Comparison of ENCODE assay signal across 10 cellular contexts in genomic region chr20:48025061-48025515, GRCh38.
DNase-seq lines count a peak whose midpoint lies in the region; ATAC-seq and TF ChIP-seq lines count a peak whose summit lies in the region.
"Had no signal": no experiment of that assay in that cellular context is flagged by ENCODE, and none has a peak within 500 bp of the region (broad histone marks: within the 10 kb centered on the region; RNA-seq: fewer than 3 reads in every experiment).

No MANE protein-coding gene starts in this region.

- no peaks in the 10 kb centered on the region for H3K36me3 ChIP-seq in adipocyte (ENCODE audit: control insufficient read depth, insufficient read depth, low read length, severe bottlenecking)
- no peaks in the 10 kb centered on the region for H3K36me3 ChIP-seq in kidney epithelial cell (ENCODE audit: control insufficient read depth, insufficient read depth, low read length)
- no peaks in the 10 kb centered on the region for H3K36me3 ChIP-seq in upper lobe of left lung

- H3K9me3 ChIP-seq in adipocyte (ENCODE audit: control insufficient read depth, low read length) = no peaks in the 10 kb centered on the region
- H3K9me3 ChIP-seq in upper lobe of left lung = no peaks in the 10 kb centered on the region

- TF ChIP-seq CTCF in kidney epithelial cell (IDR thresholded peaks at IDR 0.05; ENCODE audit: insufficient read depth, low read length, poor library complexity, severe bottlenecking) (no peak), upper lobe of left lung (IDR thresholded peaks at IDR 0.05) (no peak)

- peak; percentile 37 to 81 for DNase-seq in NCI-H446 (lab: John Stamatoyannopoulos, UW)
- DNase-seq in NCI-H446 treated with DMSO at 0.1 percent for 48 hours (lab: John Stamatoyannopoulos, UW) = no peak
- peak; percentile 92 for DNase-seq in adipocyte (ENCODE audit: low read depth)
- DNase-seq in kidney epithelial cell (ENCODE audit: low read depth) = peak; percentile 50
- DNase-seq in upper lobe of left lung = peak in 1 of 2 donors; percentile 44
- DNase-seq in 8988T = no peak
- DNase-seq in DMS114 treated with DMSO at 0.1 percent for 48 hours (lab: John Stamatoyannopoulos, UW; ENCODE audit: unreplicated experiment) = no peak
- DNase-seq: activated CD8-positive, alpha-beta T cell treated with anti-CD3 and anti-CD28 coated beads, Interleukin-2, amount 10 ng/mL, durations not matched to agents 7 days and 5 days; effector memory CD4-positive, alpha-beta T cell had no signal

- H3K9ac ChIP-seq in adipocyte (ENCODE audit: low read length) = peak overlapping the region; percentile 58

- no peak for TF ChIP-seq POLR2A in upper lobe of left lung (IDR thresholded peaks at IDR 0.05)

- H3K4me1 ChIP-seq in adipocyte (ENCODE audit: control insufficient read depth, insufficient read depth, low read length) (peaks cover 30% of the 10 kb centered on the region), upper lobe of left lung (no peaks in the 10 kb centered on the region)

- no peak overlapping the region for H3K27ac ChIP-seq in upper lobe of left lung

- peaks cover 12% of the 10 kb centered on the region for H3K27me3 ChIP-seq in adipocyte (replicated peaks; ENCODE audit: control insufficient read depth, insufficient read depth, low read length)
- no peaks in the 10 kb centered on the region for H3K27me3 ChIP-seq in kidney epithelial cell (ENCODE audit: control insufficient read depth, insufficient read depth, low read length)
- H3K27me3 ChIP-seq in upper lobe of left lung = no peaks in the 10 kb centered on the region

- ATAC-seq in upper lobe of left lung (ENCODE audit: low FRiP score in 2 of 2) (peak; percentile 80 to 95), HG03469 (IDR thresholded peaks at IDR 0.05; ENCODE audit: unreplicated experiment) (no peak)
- ATAC-seq: activated CD8-positive, alpha-beta T cell treated with anti-CD3 and anti-CD28 coated beads, Interleukin-2, amount 10 ng/mL, durations not matched to agents 7 days and 5 days had no signal

- H3K4me3 ChIP-seq in adipocyte (ENCODE audit: low read length) = peak overlapping the region; percentile 64
- no peak overlapping the region for H3K4me3 ChIP-seq in kidney epithelial cell (ENCODE audit: low read depth, low read length)
- H3K4me3 ChIP-seq in upper lobe of left lung = no peak overlapping the region

- no peak for TF ChIP-seq EP300 in upper lobe of left lung (IDR thresholded peaks at IDR 0.05)

- WGBS in upper lobe of left lung, 2 donors = 50 to 69% methylated on average over 10 to 13 of the region's 13 CpGs

Comparison
In these comparisons a context has a peak if more than half of its experiments do, and no peak if none do; other contexts are left out.
1. DNase-seq: peak in NCI-H446 (2 of 2), adipocyte (single experiment) and kidney epithelial cell (single experiment); none in NCI-H446 treated with DMSO at 0.1 percent for 48 hours (single experiment), 8988T (single experiment) and DMS114 treated with DMSO at 0.1 percent for 48 hours (single experiment).